ENCODE assay signal across 20 cellular contexts in the genomic region with DNA sequence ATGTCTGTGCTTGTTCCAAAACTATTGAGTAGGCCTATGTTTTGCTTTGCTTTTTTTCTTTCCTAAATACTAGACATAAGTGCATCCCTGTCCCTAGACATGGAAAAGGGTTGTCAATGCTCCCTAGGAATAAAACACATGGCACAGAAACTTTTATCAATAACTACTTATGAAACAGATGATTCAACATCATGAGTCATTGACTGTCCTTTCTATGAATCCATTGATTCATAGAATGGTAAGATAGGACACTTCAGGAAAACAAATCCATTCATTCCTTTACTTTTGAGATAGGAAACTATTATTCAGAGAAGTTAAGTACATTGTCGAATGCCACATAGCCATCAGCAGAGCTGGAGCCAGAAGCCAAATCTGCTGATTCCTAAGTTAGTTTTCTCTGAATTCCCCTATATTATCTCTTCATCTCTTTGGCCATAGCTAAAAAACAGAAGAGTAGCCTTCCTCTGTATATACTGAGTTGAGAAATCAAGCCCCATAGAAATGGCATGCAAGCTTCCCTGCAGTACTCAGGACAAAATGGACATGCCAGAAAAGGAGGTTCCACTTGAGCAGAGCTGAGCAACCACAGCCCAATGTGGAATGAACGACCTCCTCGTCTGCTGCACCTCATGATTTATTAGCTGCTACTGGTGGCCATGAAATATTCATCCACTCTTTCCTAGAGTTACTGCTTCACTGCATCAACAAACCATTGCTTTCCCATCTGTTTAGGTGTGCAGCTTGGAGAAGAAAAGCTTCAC.
DNase-seq lines count a peak whose midpoint lies in the region; ATAC-seq and TF ChIP-seq lines count a peak whose summit lies in the region.
"Had no signal": no experiment of that assay in that cellular context is flagged by ENCODE, and none has a peak within 500 bp of the region (broad histone marks: within the 10 kb centered on the region; RNA-seq: fewer than 3 reads in every experiment).

No MANE protein-coding gene starts in this region.

- H3K36me3 ChIP-seq in PC-3 (ENCODE audit: low read depth, low read length): no peaks in the 10 kb centered on the region
- no peaks in the 10 kb centered on the region for H3K36me3 ChIP-seq in gastroesophageal sphincter
- H3K36me3 ChIP-seq: lower lobe of right lung, uterus had no signal

- H3K27me3 ChIP-seq in PC-3 (ENCODE audit: low read length): peaks cover 7% of the 10 kb centered on the region; the same call in 1 of the 2 replicates
- no peaks in the 10 kb centered on the region for H3K27me3 ChIP-seq in gastroesophageal sphincter
- H3K27me3 ChIP-seq: uterus had no signal

- H3K9me3 ChIP-seq in PC-3 (ENCODE audit: low read length): no peaks in the 10 kb centered on the region
- H3K9me3 ChIP-seq in gastroesophageal sphincter: no peaks in the 10 kb centered on the region
- H3K9me3 ChIP-seq: lower lobe of right lung, uterus had no signal

- H4K20me1 ChIP-seq in PC-3 (ENCODE audit: low read length): no peaks in the 10 kb centered on the region

- H3K27me3 Mint-ChIP-seq in nephron (ENCODE audit: low read depth): no peaks in the 10 kb centered on the region

- H3K4me2 ChIP-seq in PC-3 (ENCODE audit: low read length): no peak overlapping the region
- H3K4me2 ChIP-seq: PC-9 had no signal

- H3K27ac Mint-ChIP-seq in nephron: peak overlapping the region in 2 of 3 experiments; percentile 23 to 81
- H3K27ac Mint-ChIP-seq: activated CD4-positive, alpha-beta T cell treated with anti-CD3 and anti-CD28 coated beads for 36 hours; CD8-positive, alpha-beta memory T cell; naive B cell had no signal

- H3K9me3 Mint-ChIP-seq in nephron: no peaks in the 10 kb centered on the region
- H3K9me3 Mint-ChIP-seq: CD8-positive, alpha-beta memory T cell had no signal

- TF ChIP-seq CTCF in PC-3 (conservative IDR thresholded peaks at IDR 0.05; ENCODE audit: low read depth, low read length): no peak
- no peak for TF ChIP-seq CTCF in epithelial cell of proximal tubule (conservative IDR thresholded peaks at IDR 0.05; ENCODE audit: low read depth, low read length)
- no peak for TF ChIP-seq CTCF in nephron (IDR thresholded peaks at IDR 0.05; ENCODE audit: unreplicated experiment in 3 of 3)
- no peak for TF ChIP-seq CTCF in gastroesophageal sphincter (IDR thresholded peaks at IDR 0.05)

- no TSS peak for BruUV-seq in PC-3 (replicated peaks; lab: Mats Ljungman, UMichigan)

- ATAC-seq in PC-3 (no peak), HG02970 (IDR thresholded peaks at IDR 0.05; ENCODE audit: low FRiP score, unreplicated experiment) (no peak), left cardiac atrium (no peak), gastroesophageal sphincter (no peak)
- ATAC-seq: activated CD4-positive, alpha-beta T cell treated with anti-CD3 and anti-CD28 coated beads for 36 hours; lower lobe of right lung had no signal

- H2AFZ ChIP-seq in PC-3 (ENCODE audit: low read length): no peak overlapping the region
- H2AFZ ChIP-seq: PC-9 had no signal

- 38 to 61% methylated on average over 3 of the region's 3 CpGs for WGBS in gastroesophageal sphincter (ENCODE audit: low coverage in 1 of 2), 2 donors

- CTCF ChIA-PET in PC-3 (lab: Charles Lee): no interaction called here

- no peak for TF ChIP-seq POLR2A in gastroesophageal sphincter (IDR thresholded peaks at IDR 0.05)

- intact Hi-C loops in PC-3 (cut with micrococcal nuclease) (no loop called here), left cardiac atrium (cut with DNase I) (no loop called here)

- no peaks in the 10 kb centered on the region for H3F3A ChIP-seq in PC-3 (ENCODE audit: low read length, unreplicated experiment)

- POLR2A ChIA-PET in PC-3 (lab: Charles Lee; ENCODE audit: unreplicated experiment): no interaction called here

- H3K79me2 ChIP-seq in PC-3 (ENCODE audit: low read length): no peaks in the 10 kb centered on the region

- TF ChIP-seq EP300 in gastroesophageal sphincter (IDR thresholded peaks at IDR 0.05): no peak

- no peak overlapping the region for H3K4me3 Mint-ChIP-seq in nephron
- H3K4me3 Mint-ChIP-seq: activated CD4-positive, alpha-beta T cell treated with anti-CD3 and anti-CD28 coated beads for 36 hours; CD8-positive, alpha-beta memory T cell; naive B cell had no signal

- H3K9me2 ChIP-seq in PC-3 (replicated peaks; ENCODE audit: low read length): no peaks in the 10 kb centered on the region

- H3K9ac ChIP-seq in PC-3 (ENCODE audit: low read length): no peak overlapping the region

- DNase-seq in EH (ENCODE audit: low read depth) (peak; percentile 45), PC-3 (peak; percentile 38), epithelial cell of proximal tubule (ENCODE audit: low read depth) (peak; percentile 48), left cardiac atrium (no peak), NCI-H2196 treated with DMSO at 0.1 percent for 48 hours (lab: John Stamatoyannopoulos, UW; ENCODE audit: unreplicated experiment) (no peak)
- DNase-seq: activated CD4-positive, alpha-beta T cell treated with anti-CD3 and anti-CD28 coated beads for 36 hours; activated CD8-positive, alpha-beta memory T cell treated with anti-CD3 and anti-CD28 coated beads, Interleukin-2, amount 50 U/mL, for 4 hours; activated gamma-delta T cell treated with Interleukin-2 at 50 U/mL for 16 hours; CD8-positive, alpha-beta memory T cell; lower lobe of right lung; naive B cell; NCI-H1105 treated with DMSO at 0.1 percent for 48 hours; NCI-H2171 treated with DMSO at 0.1 percent for 48 hours; NCI-H82; PC-9; stimulated activated CD4-positive, alpha-beta T cell treated with anti-CD3 and anti-CD28 coated beads, Interleukin-4, amount 100 ng/mL, for 4 hours; uterus had no signal

- no peak overlapping the region for H3K4me3 ChIP-seq in PC-3 (ENCODE audit: low read length)
- H3K4me3 ChIP-seq in epithelial cell of proximal tubule (ENCODE audit: low read depth, low read length): no peak overlapping the region
- no peak overlapping the region for H3K4me3 ChIP-seq in gastroesophageal sphincter
- H3K4me3 ChIP-seq: lower lobe of right lung, PC-9, uterus had no signal

- no peaks in the 10 kb centered on the region for H3K36me3 Mint-ChIP-seq in nephron (ENCODE audit: low read depth)
- H3K36me3 Mint-ChIP-seq: CD8-positive, alpha-beta memory T cell; naive B cell had no signal

- H3K4me1 ChIP-seq in PC-3 (ENCODE audit: insufficient read depth, low read length): no peaks in the 10 kb centered on the region
- H3K4me1 ChIP-seq in gastroesophageal sphincter: no peaks in the 10 kb centered on the region
- H3K4me1 ChIP-seq: lower lobe of right lung, uterus had no signal

- H3K27ac ChIP-seq in PC-3 (ENCODE audit: low read length): no peak overlapping the region
- H3K27ac ChIP-seq in gastroesophageal sphincter: no peak overlapping the region
- H3K27ac ChIP-seq: lower lobe of right lung, PC-9, uterus had no signal

- peaks cover 37% of the 10 kb centered on the region for H3K4me1 Mint-ChIP-seq in nephron
- H3K4me1 Mint-ChIP-seq: activated CD4-positive, alpha-beta T cell treated with anti-CD3 and anti-CD28 coated beads for 36 hours; CD8-positive, alpha-beta memory T cell; naive B cell had no signal

Comparison
In these comparisons a context has a peak if more than half of its experiments do, and no peak if none do; other contexts are left out.
1. DNase-seq: peak in EH (single experiment), PC-3 (single experiment) and epithelial cell of proximal tubule (single experiment); none in left cardiac atrium (single experiment) and NCI-H2196 treated with DMSO at 0.1 percent for 48 hours (single experiment).